In the genomic region with DNA sequence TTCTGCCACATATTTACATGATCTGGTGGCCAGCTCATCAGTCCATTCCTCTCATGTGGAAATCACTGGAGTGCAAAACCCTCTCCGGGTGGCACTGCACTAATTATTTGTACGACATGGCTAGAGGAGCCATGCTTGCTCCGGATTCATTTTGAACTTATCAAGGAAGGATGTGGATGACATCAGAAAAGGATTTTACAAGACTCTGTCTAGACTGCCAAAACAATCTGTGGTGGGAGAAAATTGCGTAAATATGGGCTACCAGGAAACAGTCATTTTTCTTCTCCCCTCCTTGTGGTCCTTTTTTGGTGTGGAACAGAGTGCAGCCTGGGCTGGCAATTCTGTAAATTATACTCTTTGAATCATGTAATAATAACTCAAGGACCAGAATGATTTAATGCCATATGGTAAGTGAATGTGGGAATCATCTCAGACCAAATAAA, we compare ENCODE assay signal across 20 cellular contexts.
A peak's percentile ranks its signal among the peaks of the same experiment; 100 is the strongest.
DNase-seq lines count a peak whose midpoint lies in the region; ATAC-seq and TF ChIP-seq lines count a peak whose summit lies in the region.
"Had no signal": no experiment of that assay in that cellular context is flagged by ENCODE, and none has a peak within 500 bp of the region (broad histone marks: within the 10 kb centered on the region; RNA-seq: fewer than 3 reads in every experiment).

No MANE protein-coding gene starts in this region.

- ATAC-seq in PC-3: no peak
- no peak for ATAC-seq in activated naive CD4-positive, alpha-beta T cell treated with anti-CD3 and anti-CD28 coated beads, Interleukin-2, amount 50 U/mL, for 72 hours
- ATAC-seq in HG02623 (IDR thresholded peaks at IDR 0.05; ENCODE audit: unreplicated experiment): no peak
- ATAC-seq: CD8-positive, alpha-beta T cell; HepG2; psoas muscle; WTC11 had no signal

- H3K36me3 ChIP-seq in PC-3 (ENCODE audit: low read depth, low read length) (no peaks in the 10 kb centered on the region), vagina (no peaks in the 10 kb centered on the region)

- H3K4me3 ChIP-seq in PC-3 (ENCODE audit: low read length) (no peak overlapping the region), fibroblast of mammary gland (ENCODE audit: control insufficient read depth, low read depth, low read length) (no peak overlapping the region), retinal pigment epithelial cell (ENCODE audit: low read length) (no peak overlapping the region), vagina (no peak overlapping the region)
- H3K4me3 ChIP-seq: psoas muscle, testis had no signal

- H3K9me2 ChIP-seq in PC-3 (replicated peaks; ENCODE audit: low read length): no peaks in the 10 kb centered on the region

- DNase-seq in GM03348 (ENCODE audit: low spot score) (peak; percentile 71), PC-3 (peak; percentile 37), fibroblast of mammary gland (ENCODE audit: low read depth) (peak; percentile 94), retinal pigment epithelial cell (ENCODE audit: low read depth) (peak; percentile 68), vagina (ENCODE audit: extremely low spot score in 2 of 2) (no peak)
- DNase-seq in activated T-cell treated with anti-CD3 and anti-CD28 coated beads, Interleukin-2, amount 50 U/mL, for 48 hours: no peak
- DNase-seq in activated naive CD4-positive, alpha-beta T cell treated with anti-CD3 and anti-CD28 coated beads, Interleukin-2, amount 50 U/mL, for 72 hours (ENCODE audit: low spot score in 2 of 2): no peak
- DNase-seq: CD8-positive, alpha-beta T cell; central memory CD4-positive, alpha-beta T cell; endodermal cell; head of caudate nucleus; left cardiac atrium; NCI-H1105; NCI-H2227 treated with DMSO at 0.1 percent for 48 hours; psoas muscle; testis had no signal

- intact Hi-C loops in PC-3 (cut with micrococcal nuclease): no loop called here
- intact Hi-C loops in vagina (cut with DNase I): no loop called here

- H3K9me3 ChIP-seq in PC-3 (ENCODE audit: low read length): no peaks in the 10 kb centered on the region
- H3K9me3 ChIP-seq in vagina: no peaks in the 10 kb centered on the region
- H3K9me3 ChIP-seq: psoas muscle, testis had no signal

- no peak overlapping the region for H3K9ac ChIP-seq in PC-3 (ENCODE audit: low read length)

- no TSS peak for BruUV-seq in PC-3 (replicated peaks; lab: Mats Ljungman, UMichigan)

- 0 out of 2 replicates have a peak overlapping the region, but pooled peaks have one; percentile 26 for H2AFZ ChIP-seq in PC-3 (ENCODE audit: low read length)

- TF ChIP-seq POLR2A in vagina (IDR thresholded peaks at IDR 0.05): no peak

- H3F3A ChIP-seq in PC-3 (ENCODE audit: low read length, unreplicated experiment): no peaks in the 10 kb centered on the region

- H3K27ac Mint-ChIP-seq in activated naive CD4-positive, alpha-beta T cell treated with anti-CD3 and anti-CD28 coated beads, Interleukin-2, amount 50 U/mL, for 72 hours: no peak overlapping the region
- H3K27ac Mint-ChIP-seq: activated naive CD4-positive, alpha-beta T cell treated with anti-CD3 and anti-CD28 coated beads, Interleukin-2, amount 50 U/mL, for 24 hours; CD8-positive, alpha-beta T cell; endodermal cell; WTC11 had no signal

- H3K27ac ChIP-seq in PC-3 (ENCODE audit: low read length) (peak overlapping the region; percentile 24), vagina (no peak overlapping the region)
- H3K27ac ChIP-seq: psoas muscle, testis had no signal

- TF ChIP-seq CTCF in PC-3 (conservative IDR thresholded peaks at IDR 0.05; ENCODE audit: low read depth, low read length) (no peak), fibroblast of mammary gland (conservative IDR thresholded peaks at IDR 0.05; ENCODE audit: control insufficient read depth, insufficient read depth, low read depth, low read length) (no peak), retinal pigment epithelial cell (conservative IDR thresholded peaks at IDR 0.05; ENCODE audit: low read depth, low read length) (no peak), vagina (IDR thresholded peaks at IDR 0.05) (no peak)

- peaks cover 3 to 5% of the 10 kb centered on the region in 2 donors for H3K9me3 Mint-ChIP-seq in activated naive CD4-positive, alpha-beta T cell treated with anti-CD3 and anti-CD28 coated beads, Interleukin-2, amount 50 U/mL, for 72 hours
- H3K9me3 Mint-ChIP-seq: CD8-positive, alpha-beta T cell; endodermal cell; WTC11 had no signal

- H3K79me2 ChIP-seq in PC-3 (ENCODE audit: low read length): no peaks in the 10 kb centered on the region

- no peak overlapping the region for H3K4me2 ChIP-seq in PC-3 (ENCODE audit: low read length)

- H3K27me3 ChIP-seq in PC-3 (ENCODE audit: low read length) (no peaks in the 10 kb centered on the region), vagina (no peaks in the 10 kb centered on the region)
- H3K27me3 ChIP-seq: testis had no signal

- CTCF ChIA-PET in PC-3 (lab: Charles Lee): interaction anchor here (0.6 kb wide), 1 partner anchor 44 kb away, joined by 3 read pairs; no protein-coding TSS in a partner anchor

- peaks cover 4 to 6% of the 10 kb centered on the region in 2 donors for H3K36me3 Mint-ChIP-seq in activated naive CD4-positive, alpha-beta T cell treated with anti-CD3 and anti-CD28 coated beads, Interleukin-2, amount 50 U/mL, for 72 hours
- H3K36me3 Mint-ChIP-seq: CD8-positive, alpha-beta T cell; WTC11 had no signal

- H3K4me1 ChIP-seq in PC-3 (ENCODE audit: insufficient read depth, low read length) (peaks cover 28% of the 10 kb centered on the region), vagina (no peaks in the 10 kb centered on the region)
- H3K4me1 ChIP-seq: psoas muscle, testis had no signal

- H4K20me1 ChIP-seq in PC-3 (ENCODE audit: low read length): no peaks in the 10 kb centered on the region

- POLR2A ChIA-PET in PC-3 (lab: Charles Lee; ENCODE audit: unreplicated experiment): no interaction called here

Comparison
In these comparisons a context has a peak if more than half of its experiments do, and no peak if none do; other contexts are left out.
1. DNase-seq: peak in GM03348 (single experiment), PC-3 (single experiment), fibroblast of mammary gland (single experiment) and retinal pigment epithelial cell (single experiment); none in activated T-cell treated with anti-CD3 and anti-CD28 coated beads, Interleukin-2, amount 50 U/mL, for 48 hours (0 of 2), vagina (0 of 2) and activated naive CD4-positive, alpha-beta T cell treated with anti-CD3 and anti-CD28 coated beads, Interleukin-2, amount 50 U/mL, for 72 hours (0 of 2).